In genomic region chr11:99142237-99142636, GRCh38 we compare ENCODE assay signal across 31 cellular contexts.
"Had no signal": no experiment of that assay in that cellular context is flagged by ENCODE, and none has a peak within 500 bp of the region (broad histone marks: within the 10 kb centered on the region; RNA-seq: fewer than 3 reads in every experiment).

No MANE protein-coding gene starts in this region.

- H3K27ac ChIP-seq: brain microvascular endothelial cell, cardiac muscle cell, KMS-11, VCaP had no signal

- H3K4me3 ChIP-seq: cardiac muscle cell had no signal

- ATAC-seq: activated CD8-positive, alpha-beta T cell treated with anti-CD3 and anti-CD28 coated beads for 36 hours; activated T-cell treated with anti-CD3 and anti-CD28 coated beads, Interleukin-2, amount 50 U/mL, for 72 hours; activated T-helper 17 cell treated with anti-CD3 and anti-CD28 coated beads, Interleukin-2, amount 50 U/mL, for 72 hours had no signal

- H3K4me3 Mint-ChIP-seq: activated CD8-positive, alpha-beta T cell treated with anti-CD3 and anti-CD28 coated beads for 36 hours; activated naive CD8-positive, alpha-beta T cell treated with anti-CD3 and anti-CD28 coated beads for 36 hours; activated T-cell treated with anti-CD3 and anti-CD28 coated beads, Interleukin-2, amount 50 U/mL, for 72 hours; activated T-helper 17 cell treated with anti-CD3 and anti-CD28 coated beads, Interleukin-2, amount 50 U/mL, for 72 hours had no signal

- H3K27ac Mint-ChIP-seq: activated CD8-positive, alpha-beta T cell treated with anti-CD3 and anti-CD28 coated beads for 36 hours; activated naive CD8-positive, alpha-beta T cell treated with anti-CD3 and anti-CD28 coated beads for 36 hours; activated T-cell treated with anti-CD3 and anti-CD28 coated beads, Interleukin-2, amount 50 U/mL, for 72 hours; activated T-helper 17 cell treated with anti-CD3 and anti-CD28 coated beads, Interleukin-2, amount 50 U/mL, for 72 hours had no signal

- H3K9ac ChIP-seq: KMS-11 had no signal

- H3K36me3 ChIP-seq: brain microvascular endothelial cell, cardiac muscle cell had no signal

- H3K27me3 Mint-ChIP-seq: activated CD8-positive, alpha-beta T cell treated with anti-CD3 and anti-CD28 coated beads for 36 hours; activated naive CD8-positive, alpha-beta T cell treated with anti-CD3 and anti-CD28 coated beads for 36 hours; activated T-helper 17 cell treated with anti-CD3 and anti-CD28 coated beads, Interleukin-2, amount 50 U/mL, for 72 hours had no signal

- DNase-seq: activated CD4-positive, alpha-beta T cell treated with anti-CD3 and anti-CD28 coated beads for 1 hour; activated CD4-positive, alpha-beta T cell treated with anti-CD3 and anti-CD28 coated beads for 48 hours; activated CD4-positive, CD25-positive, alpha-beta regulatory T cell; activated CD8-positive, alpha-beta T cell treated with anti-CD3 and anti-CD28 coated beads for 36 hours; activated effector memory CD4-positive, alpha-beta T cell treated with anti-CD3 and anti-CD28 coated beads, Interleukin-2, amount 50 U/mL, for 16 hours; activated naive CD4-positive, alpha-beta T cell; activated naive CD4-positive, alpha-beta T cell treated with anti-CD3 and anti-CD28 coated beads, Interleukin-2, amount 50 U/mL, for 16 hours; activated naive CD8-positive, alpha-beta T cell treated with anti-CD3 and anti-CD28 coated beads for 36 hours; activated T-cell treated with anti-CD3 and anti-CD28 coated beads, Interleukin-2, amount 50 U/mL, for 1 hour; activated T-cell treated with anti-CD3 and anti-CD28 coated beads, Interleukin-2, amount 50 U/mL, for 72 hours; amniotic stem cell; aorta; brain microvascular endothelial cell; MM.1S; MV-4-11; NCI-H1092; NCI-H1436 treated with DMSO at 0.1 percent for 48 hours; NCI-H187 treated with DMSO at 0.1 percent for 48 hours; NCI-H2081 treated with DMSO at 0.1 percent for 48 hours; NCI-H345; NCI-H524 treated with DMSO at 0.1 percent for 48 hours; OCI-M1; Right ventricle myocardium superior; SW 1271; T-helper 1 cell; T-helper 2 cell; T-helper 9 cell had no signal

- H3K27me3 ChIP-seq: brain microvascular endothelial cell, cardiac muscle cell had no signal

- H3K36me3 Mint-ChIP-seq: activated naive CD8-positive, alpha-beta T cell treated with anti-CD3 and anti-CD28 coated beads for 36 hours had no signal

- H3K4me2 ChIP-seq: KMS-11 had no signal

- H3K4me1 Mint-ChIP-seq: activated naive CD8-positive, alpha-beta T cell treated with anti-CD3 and anti-CD28 coated beads for 36 hours; activated T-helper 17 cell treated with anti-CD3 and anti-CD28 coated beads, Interleukin-2, amount 50 U/mL, for 72 hours had no signal
